In the genomic region with DNA sequence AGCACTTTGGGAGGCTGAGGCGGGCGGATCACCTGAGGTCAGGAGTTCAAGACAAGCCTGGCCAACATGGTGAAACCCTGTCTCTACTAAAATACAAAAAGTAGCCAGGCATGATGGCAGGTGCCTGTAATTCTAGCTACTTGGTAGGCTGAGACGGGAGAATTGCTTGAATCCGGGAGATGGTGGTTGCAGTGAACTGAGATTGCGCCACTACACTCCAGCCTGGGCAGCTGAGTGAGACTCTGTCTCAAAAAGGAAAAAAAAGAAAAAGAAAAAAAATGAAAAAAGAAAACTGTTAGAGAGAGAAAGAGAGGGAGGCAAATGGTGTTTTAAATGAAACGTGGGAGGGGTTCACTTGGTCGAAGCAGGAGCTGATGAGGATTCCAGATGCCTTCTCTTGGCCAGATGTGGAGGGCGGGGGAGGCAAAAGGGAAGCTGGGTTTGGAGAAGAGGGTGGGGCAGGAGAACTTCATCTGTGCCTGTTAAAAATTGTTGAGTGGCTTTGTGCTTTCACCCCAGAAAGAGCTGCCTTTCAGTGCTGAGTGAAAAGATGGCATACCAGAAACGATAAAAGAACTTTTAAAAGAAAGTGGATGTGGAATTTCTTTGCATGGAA, we compare ENCODE assay signal across 10 cellular contexts. TPM values are rescaled to one million over a fixed set of nuclear protein-coding genes. Genes with fewer than 3 reads are reported as not detected.
DNase-seq lines count a peak whose midpoint lies in the region; ATAC-seq and TF ChIP-seq lines count a peak whose summit lies in the region.
"Had no signal": no experiment of that assay in that cellular context is flagged by ENCODE, and none has a peak within 500 bp of the region (broad histone marks: within the 10 kb centered on the region; RNA-seq: fewer than 3 reads in every experiment).

No MANE protein-coding gene starts in this region.

- H3K27me3 ChIP-seq in breast epithelium (no peaks in the 10 kb centered on the region), lung (ENCODE audit: control insufficient read depth, insufficient read depth) (no peaks in the 10 kb centered on the region), upper lobe of right lung (no peaks in the 10 kb centered on the region)

- WGBS in lung, 2 donors: 23 to 34% methylated on average over 9 of the region's 9 CpGs

- TF ChIP-seq CTCF in breast epithelium (IDR thresholded peaks at IDR 0.05) (no peak), lung (IDR thresholded peaks at IDR 0.05; ENCODE audit: control extremely low read depth, extremely low read depth) (no peak), upper lobe of right lung (IDR thresholded peaks at IDR 0.05) (no peak), GM20000 (IDR thresholded peaks at IDR 0.05; ENCODE audit: extremely low read depth, missing control alignments) (no peak)

- H3K27me3 Mint-ChIP-seq in activated T-cell treated with anti-CD3 and anti-CD28 coated beads, Interleukin-2, amount 50 U/mL, for 72 hours (ENCODE audit: low read depth): peaks cover 42% of the 10 kb centered on the region

- H3K4me3 ChIP-seq in breast epithelium (peak overlapping the region; percentile 63 to 78 (median 71)), lung (peak overlapping the region; percentile 71), upper lobe of right lung (peak overlapping the region; percentile 66)

- ATAC-seq in activated T-cell treated with anti-CD3 and anti-CD28 coated beads, Interleukin-2, amount 50 U/mL, for 72 hours (replicated peaks in 1 of 2): no peak
- ATAC-seq in lung (ENCODE audit: insufficient read depth, low FRiP score) (no peak), upper lobe of right lung (peak; percentile 37), HG03432 (IDR thresholded peaks at IDR 0.05; ENCODE audit: unreplicated experiment) (no peak)

- no peaks in the 10 kb centered on the region for H3K36me3 ChIP-seq in breast epithelium
- no peaks in the 10 kb centered on the region for H3K36me3 ChIP-seq in lung (ENCODE audit: control insufficient read depth in 2 of 2, insufficient read depth in 2 of 2, low read length in 2 of 2)
- no peaks in the 10 kb centered on the region for H3K36me3 ChIP-seq in upper lobe of right lung

- peak overlapping the region; percentile 41 for H3K27ac Mint-ChIP-seq in activated T-cell treated with anti-CD3 and anti-CD28 coated beads, Interleukin-2, amount 50 U/mL, for 72 hours

- peak overlapping the region; percentile 74 to 79 for H3K4me3 Mint-ChIP-seq in activated T-cell treated with anti-CD3 and anti-CD28 coated beads, Interleukin-2, amount 50 U/mL, for 72 hours

- H3K9me3 Mint-ChIP-seq in activated T-cell treated with anti-CD3 and anti-CD28 coated beads, Interleukin-2, amount 50 U/mL, for 72 hours: no peaks in the 10 kb centered on the region

- no peaks in the 10 kb centered on the region for H3K36me3 Mint-ChIP-seq in activated T-cell treated with anti-CD3 and anti-CD28 coated beads, Interleukin-2, amount 50 U/mL, for 72 hours (ENCODE audit: insufficient read depth in 2 of 2)

- H3K27ac ChIP-seq in breast epithelium: peak overlapping the region; percentile 97
- peak overlapping the region; percentile 91 to 99 for H3K27ac ChIP-seq in lung (ENCODE audit: low read depth in 1 of 2, low read length in 1 of 2)
- peak overlapping the region; percentile 96 for H3K27ac ChIP-seq in upper lobe of right lung

- no peaks in the 10 kb centered on the region for H3K9me3 ChIP-seq in breast epithelium
- peaks cover 0 to 2% of the 10 kb centered on the region in 2 donors for H3K9me3 ChIP-seq in lung (ENCODE audit: control insufficient read depth in 2 of 2, insufficient read depth in 1 of 2, low read length in 1 of 2)
- H3K9me3 ChIP-seq in upper lobe of right lung: no peaks in the 10 kb centered on the region

- intact Hi-C loops in breast epithelium (cut with DNase I; ENCODE audit: low total_unique reads) (no loop called here), upper lobe of right lung (cut with DNase I) (no loop called here)

- H3K4me1 ChIP-seq in breast epithelium: peaks cover 9 to 16% of the 10 kb centered on the region in 2 donors
- peaks cover 17 to 19% of the 10 kb centered on the region in 2 donors for H3K4me1 ChIP-seq in lung (ENCODE audit: control insufficient read depth in 2 of 2, insufficient read depth in 2 of 2, low read length in 2 of 2)
- H3K4me1 ChIP-seq in upper lobe of right lung: peaks cover 53% of the 10 kb centered on the region

- TF ChIP-seq POLR2A in breast epithelium (IDR thresholded peaks at IDR 0.05): no peak

- no peak for DNase-seq in activated T-cell treated with anti-CD3 and anti-CD28 coated beads, Interleukin-2, amount 50 U/mL, for 72 hours
- DNase-seq in activated T-cell treated with anti-CD3 and anti-CD28 coated beads for 4 hours (no peak), breast epithelium (ENCODE audit: low spot score in 2 of 2) (no peak), lung (ENCODE audit: low spot score) (peak; percentile 55), upper lobe of right lung (peak; percentile 66), NCI-H1092 (lab: John Stamatoyannopoulos, UW) (no peak), GM20000 (ENCODE audit: low spot score) (no peak)
- DNase-seq: anterior cingulate cortex, NCI-H510A treated with DMSO at 0.1 percent for 48 hours had no signal

- peaks cover 40% of the 10 kb centered on the region for H3K4me1 Mint-ChIP-seq in activated T-cell treated with anti-CD3 and anti-CD28 coated beads, Interleukin-2, amount 50 U/mL, for 72 hours (ENCODE audit: low read depth)

RNA-seq across cellular contexts. Expression of a gene that starts 1.1 kb away (rescaled TPM):
- 10 to 100 TPM in 1 of 2 donors, 1 to 10 TPM in 1; 4.2 to 19.2 TPM for total RNA-seq in activated T-cell treated with anti-CD3 and anti-CD28 coated beads, Interleukin-2, amount 50 U/mL, for 72 hours
- 100 to 1,000 TPM; 207 to 759 (median 444) TPM for total RNA-seq in breast epithelium
- 100 to 1,000 TPM in 1 of 2 donors, 10 to 100 TPM in 1; 67.5 to 348 TPM for total RNA-seq in lung
- 100 to 1,000 TPM in 1 of 2 donors, 10 to 100 TPM in 1; 91.7 to 243 TPM for polyA plus RNA-seq in lung
- 286 TPM for total RNA-seq in upper lobe of right lung

Comparison
In these comparisons a context has a peak if more than half of its experiments do, and no peak if none do; other contexts are left out.
1. DNase-seq: peak in lung (single experiment) and upper lobe of right lung (single experiment); none in activated T-cell treated with anti-CD3 and anti-CD28 coated beads, Interleukin-2, amount 50 U/mL, for 72 hours (0 of 2), activated T-cell treated with anti-CD3 and anti-CD28 coated beads for 4 hours (single experiment), breast epithelium (0 of 2), NCI-H1092 (single experiment) and GM20000 (single experiment).
2. Peak in every context shown above with its lines, with median percentiles within 50 percentile points of each other: H3K27ac ChIP-seq and H3K4me3 ChIP-seq.